29 cellular contexts compared by ENCODE assay signal in the genomic region with DNA sequence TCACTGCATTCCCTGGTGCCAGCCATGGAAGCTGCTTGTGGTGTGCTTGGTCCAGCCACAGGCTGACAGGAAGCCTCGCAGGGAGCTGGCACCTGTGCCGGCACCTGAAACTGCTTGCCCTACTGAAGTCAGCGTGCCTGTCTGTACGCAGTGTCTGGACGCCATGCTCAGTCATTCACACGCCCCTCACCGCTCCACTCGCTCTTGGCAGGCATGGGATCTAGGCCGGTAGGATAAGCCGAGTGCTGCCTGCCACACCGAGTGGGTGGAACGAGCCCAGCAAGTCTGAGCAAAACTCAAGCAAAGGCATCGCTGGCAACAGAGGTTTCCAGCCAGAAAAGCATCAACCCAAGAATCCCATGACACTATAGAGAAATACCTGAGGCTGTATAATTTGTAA.
"Had no signal": no experiment of that assay in that cellular context is flagged by ENCODE, and none has a peak within 500 bp of the region (broad histone marks: within the 10 kb centered on the region; RNA-seq: fewer than 3 reads in every experiment).

No MANE protein-coding gene starts in this region.

- H3K4me3 ChIP-seq: ascending aorta, K562, Peyer's patch, SJCRH30, SK-N-MC had no signal

- ATAC-seq: activated CD8-positive, alpha-beta memory T cell treated with anti-CD3 and anti-CD28 coated beads, Interleukin-2, amount 10 ng/mL, durations not matched to agents 7 days and 5 days; K562; PC-3 had no signal

- H3K27me3 ChIP-seq: ascending aorta, Peyer's patch, SJCRH30 had no signal

- H3K4me1 Mint-ChIP-seq: activated CD4-positive, alpha-beta memory T cell treated with anti-CD3 and anti-CD28 coated beads, Interleukin-2, amount 10 ng/mL, durations not matched to agents 7 days and 5 days; activated CD8-positive, alpha-beta memory T cell treated with anti-CD3 and anti-CD28 coated beads, Interleukin-2, amount 10 ng/mL, durations not matched to agents 7 days and 5 days; activated naive CD4-positive, alpha-beta T cell treated with anti-CD3 and anti-CD28 coated beads, Interleukin-2, amount 50 U/mL, for 24 hours; activated naive CD8-positive, alpha-beta T cell treated with anti-CD3 and anti-CD28 coated beads, Interleukin-2, amount 10 ng/mL, durations not matched to agents 7 days and 5 days had no signal

- H3K27ac ChIP-seq: ascending aorta, Peyer's patch, RWPE1, SJCRH30, WERI-Rb-1 had no signal

- H3K9me3 ChIP-seq: ascending aorta, Peyer's patch, SJCRH30 had no signal

- DNase-seq: activated CD4-positive, alpha-beta memory T cell treated with anti-CD3 and anti-CD28 coated beads, Interleukin-2, amount 10 ng/mL, durations not matched to agents 7 days and 5 days; activated CD4-positive, alpha-beta T cell treated with anti-CD3 and anti-CD28 coated beads for 1 hour; activated CD4-positive, alpha-beta T cell treated with anti-CD3 and anti-CD28 coated beads for 48 hours; activated CD4-positive, CD25-positive, alpha-beta regulatory T cell; activated CD8-positive, alpha-beta memory T cell treated with anti-CD3 and anti-CD28 coated beads for 24 hours; activated CD8-positive, alpha-beta memory T cell treated with anti-CD3 and anti-CD28 coated beads, Interleukin-2, amount 10 ng/mL, durations not matched to agents 7 days and 5 days; activated CD8-positive, alpha-beta memory T cell treated with anti-CD3 and anti-CD28 coated beads, Interleukin-2, amount 50 U/mL, for 48 hours; activated effector memory CD4-positive, alpha-beta T cell treated with Interleukin-2 at 50 U/mL for 16 hours; activated naive CD8-positive, alpha-beta T cell treated with anti-CD3 and anti-CD28 coated beads, Interleukin-2, amount 10 ng/mL, durations not matched to agents 7 days and 5 days; activated T-cell treated with anti-CD3 and anti-CD28 coated beads, Interleukin-2, amount 50 U/mL, for 48 hours; amygdala; IMR-90; NCI-H1105; NCI-H1436; NCI-H1694; NCI-H2029; NCI-H345; NCI-H524 treated with DMSO at 0.1 percent for 48 hours; PC-3; Peyer's patch; SHP77; SJCRH30; T1000; WERI-Rb-1 had no signal

- H3K36me3 Mint-ChIP-seq: activated CD8-positive, alpha-beta memory T cell treated with anti-CD3 and anti-CD28 coated beads, Interleukin-2, amount 10 ng/mL, durations not matched to agents 7 days and 5 days; activated naive CD4-positive, alpha-beta T cell treated with anti-CD3 and anti-CD28 coated beads, Interleukin-2, amount 50 U/mL, for 24 hours; activated naive CD8-positive, alpha-beta T cell treated with anti-CD3 and anti-CD28 coated beads, Interleukin-2, amount 10 ng/mL, durations not matched to agents 7 days and 5 days had no signal

- H3K27ac Mint-ChIP-seq: activated CD4-positive, alpha-beta memory T cell treated with anti-CD3 and anti-CD28 coated beads, Interleukin-2, amount 10 ng/mL, durations not matched to agents 7 days and 5 days; activated CD8-positive, alpha-beta memory T cell treated with anti-CD3 and anti-CD28 coated beads, Interleukin-2, amount 10 ng/mL, durations not matched to agents 7 days and 5 days; activated naive CD4-positive, alpha-beta T cell treated with anti-CD3 and anti-CD28 coated beads, Interleukin-2, amount 50 U/mL, for 24 hours; activated naive CD8-positive, alpha-beta T cell treated with anti-CD3 and anti-CD28 coated beads, Interleukin-2, amount 10 ng/mL, durations not matched to agents 7 days and 5 days had no signal

- H3K36me3 ChIP-seq: ascending aorta, Peyer's patch, SJCRH30, WERI-Rb-1 had no signal

- H3K27me3 Mint-ChIP-seq: activated CD4-positive, alpha-beta memory T cell treated with anti-CD3 and anti-CD28 coated beads, Interleukin-2, amount 10 ng/mL, durations not matched to agents 7 days and 5 days; activated CD8-positive, alpha-beta memory T cell treated with anti-CD3 and anti-CD28 coated beads, Interleukin-2, amount 10 ng/mL, durations not matched to agents 7 days and 5 days; activated naive CD4-positive, alpha-beta T cell treated with anti-CD3 and anti-CD28 coated beads, Interleukin-2, amount 50 U/mL, for 24 hours; activated naive CD8-positive, alpha-beta T cell treated with anti-CD3 and anti-CD28 coated beads, Interleukin-2, amount 10 ng/mL, durations not matched to agents 7 days and 5 days had no signal

- H3K4me3 Mint-ChIP-seq: activated CD4-positive, alpha-beta memory T cell treated with anti-CD3 and anti-CD28 coated beads, Interleukin-2, amount 10 ng/mL, durations not matched to agents 7 days and 5 days; activated CD8-positive, alpha-beta memory T cell treated with anti-CD3 and anti-CD28 coated beads, Interleukin-2, amount 10 ng/mL, durations not matched to agents 7 days and 5 days; activated naive CD4-positive, alpha-beta T cell treated with anti-CD3 and anti-CD28 coated beads, Interleukin-2, amount 50 U/mL, for 24 hours; activated naive CD8-positive, alpha-beta T cell treated with anti-CD3 and anti-CD28 coated beads, Interleukin-2, amount 10 ng/mL, durations not matched to agents 7 days and 5 days had no signal

- H3K4me1 ChIP-seq: ascending aorta, Peyer's patch, SJCRH30 had no signal
